38 cellular contexts compared by ENCODE assay signal in the genomic region with DNA sequence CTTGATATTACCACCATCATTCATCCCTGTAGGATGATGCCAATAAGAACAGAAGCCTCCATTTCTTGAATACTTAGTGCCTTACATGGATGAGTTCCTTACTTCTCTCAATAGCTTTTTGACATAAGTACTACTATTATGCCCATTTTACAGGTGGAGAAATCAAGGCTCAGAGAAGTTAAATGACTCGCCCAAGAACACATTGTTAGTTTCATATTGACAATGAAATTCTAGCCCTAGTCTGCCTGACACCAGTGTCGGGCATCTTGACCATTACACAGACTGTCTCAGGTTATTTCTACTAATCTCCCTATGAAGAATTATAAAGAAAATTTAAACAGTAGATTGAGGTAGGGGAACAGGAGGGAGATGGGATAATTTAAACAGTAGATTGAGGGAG.
"Had no signal": no experiment of that assay in that cellular context is flagged by ENCODE, and none has a peak within 500 bp of the region (broad histone marks: within the 10 kb centered on the region; RNA-seq: fewer than 3 reads in every experiment).

No MANE protein-coding gene starts in this region.

- FAIRE-seq: astrocyte, bronchial epithelial cell had no signal

- H3K27ac Mint-ChIP-seq: activated naive CD4-positive, alpha-beta T cell treated with anti-CD3 and anti-CD28 coated beads for 36 hours; activated naive CD4-positive, alpha-beta T cell treated with anti-CD3 and anti-CD28 coated beads, Interleukin-2, amount 10 ng/mL, durations not matched to agents 7 days and 5 days; activated naive CD4-positive, alpha-beta T cell treated with anti-CD3 and anti-CD28 coated beads, Interleukin-2, amount 50 U/mL, for 24 hours; activated naive CD4-positive, alpha-beta T cell treated with anti-CD3 and anti-CD28 coated beads, Interleukin-2, amount 50 U/mL, for 72 hours; activated naive CD8-positive, alpha-beta T cell; activated naive CD8-positive, alpha-beta T cell treated with anti-CD3 and anti-CD28 coated beads, Interleukin-2, amount 10 ng/mL, durations not matched to agents 7 days and 5 days; activated naive CD8-positive, alpha-beta T cell treated with anti-CD3 and anti-CD28 coated beads, Interleukin-2, amount 50 U/mL, for 24 hours; activated T-cell treated with anti-CD3 and anti-CD28 coated beads, Interleukin-2, amount 50 U/mL, for 24 hours; activated T-cell treated with anti-CD3 and anti-CD28 coated beads, Interleukin-2, amount 50 U/mL, for 72 hours; activated T-helper 1 cell treated with anti-CD3 and anti-CD28 coated beads, Interleukin-12 subunit alpha, Interleukin-12 subunit beta, Interleukin-2, Interleukin-4 antibody, amounts not matched to agents 30 ng/mL and 10 ng/mL and 1 ng/mL, durations not matched to agents 14 hours and 24 hours and 36 hours; activated T-helper 2 cell treated with anti-CD3 and anti-CD28 coated beads, Interferon-gamma antibody, Interleukin-2, Interleukin-4, amounts not matched to agents 10 μg/mL and 5 μg/mL and 100 μg/mL, durations not matched to agents 14 hours and 24 hours and 36 hours; brain had no signal

- H3K4me3 ChIP-seq: adrenal gland, ascending aorta, body of pancreas, breast epithelium, cardiac muscle cell had no signal

- H3K9me3 ChIP-seq: adrenal gland, ascending aorta, body of pancreas, breast epithelium had no signal

- H3K4me1 ChIP-seq: ascending aorta, body of pancreas, breast epithelium had no signal

- H3K27me3 ChIP-seq: adrenal gland, ascending aorta, body of pancreas, brain microvascular endothelial cell, breast epithelium had no signal

- H3K4me1 Mint-ChIP-seq: activated naive CD4-positive, alpha-beta T cell treated with anti-CD3 and anti-CD28 coated beads, Interleukin-2, amount 10 ng/mL, durations not matched to agents 7 days and 5 days; activated naive CD4-positive, alpha-beta T cell treated with anti-CD3 and anti-CD28 coated beads, Interleukin-2, amount 50 U/mL, for 24 hours; activated naive CD8-positive, alpha-beta T cell treated with anti-CD3 and anti-CD28 coated beads, Interleukin-2, amount 10 ng/mL, durations not matched to agents 7 days and 5 days; brain; central memory CD8-positive, alpha-beta T cell had no signal

- H3K9me3 Mint-ChIP-seq: activated naive CD4-positive, alpha-beta T cell treated with anti-CD3 and anti-CD28 coated beads for 36 hours; activated naive CD4-positive, alpha-beta T cell treated with anti-CD3 and anti-CD28 coated beads, Interleukin-2, amount 10 ng/mL, durations not matched to agents 7 days and 5 days; activated naive CD4-positive, alpha-beta T cell treated with anti-CD3 and anti-CD28 coated beads, Interleukin-2, amount 50 U/mL, for 24 hours; activated naive CD4-positive, alpha-beta T cell treated with anti-CD3 and anti-CD28 coated beads, Interleukin-2, amount 50 U/mL, for 72 hours; activated naive CD8-positive, alpha-beta T cell treated with anti-CD3 and anti-CD28 coated beads, Interleukin-2, amount 10 ng/mL, durations not matched to agents 7 days and 5 days; activated naive CD8-positive, alpha-beta T cell treated with anti-CD3 and anti-CD28 coated beads, Interleukin-2, amount 50 U/mL, for 24 hours; activated T-cell treated with anti-CD3 and anti-CD28 coated beads, Interleukin-2, amount 50 U/mL, for 24 hours; activated T-cell treated with anti-CD3 and anti-CD28 coated beads, Interleukin-2, amount 50 U/mL, for 4 hours; activated T-cell treated with anti-CD3 and anti-CD28 coated beads, Interleukin-2, amount 50 U/mL, for 72 hours; activated T-helper 1 cell treated with anti-CD3 and anti-CD28 coated beads, Interleukin-12 subunit alpha, Interleukin-12 subunit beta, Interleukin-2, Interleukin-4 antibody, amounts not matched to agents 30 ng/mL and 10 ng/mL and 1 ng/mL, durations not matched to agents 14 hours and 24 hours and 36 hours; activated T-helper 2 cell treated with anti-CD3 and anti-CD28 coated beads, Interferon-gamma antibody, Interleukin-2, Interleukin-4, amounts not matched to agents 10 μg/mL and 5 μg/mL and 100 μg/mL, durations not matched to agents 14 hours and 24 hours and 36 hours; central memory CD8-positive, alpha-beta T cell had no signal

- H3K27ac ChIP-seq: adrenal gland, ascending aorta, body of pancreas, brain microvascular endothelial cell, breast epithelium, cardiac muscle cell had no signal

- DNase-seq: activated effector memory CD4-positive, alpha-beta T cell treated with anti-CD3 and anti-CD28 coated beads, Interleukin-2, amount 50 U/mL, for 16 hours; activated effector memory CD4-positive, alpha-beta T cell treated with Interleukin-2 at 50 U/mL for 16 hours; activated gamma-delta T cell; activated gamma-delta T cell treated with Interleukin-2 at 50 U/mL for 16 hours; activated naive CD4-positive, alpha-beta T cell; activated naive CD4-positive, alpha-beta T cell treated with anti-CD3 and anti-CD28 coated beads for 36 hours; activated naive CD4-positive, alpha-beta T cell treated with anti-CD3 and anti-CD28 coated beads, Interleukin-2, amount 10 ng/mL, durations not matched to agents 7 days and 5 days; activated naive CD4-positive, alpha-beta T cell treated with anti-CD3 and anti-CD28 coated beads, Interleukin-2, amount 50 U/mL, for 16 hours; activated naive CD4-positive, alpha-beta T cell treated with Interleukin-2 at 50 U/mL for 16 hours; activated naive CD8-positive, alpha-beta T cell treated with anti-CD3 and anti-CD28 coated beads, Interleukin-2, amount 10 ng/mL, durations not matched to agents 7 days and 5 days; activated naive CD8-positive, alpha-beta T cell treated with anti-CD3 and anti-CD28 coated beads, Interleukin-2, amount 50 U/mL, for 24 hours; activated T-cell treated with anti-CD3 and anti-CD28 coated beads, Interleukin-2, amount 50 U/mL, for 1 hour; activated T-cell treated with anti-CD3 and anti-CD28 coated beads, Interleukin-2, amount 50 U/mL, for 24 hours; activated T-cell treated with anti-CD3 and anti-CD28 coated beads, Interleukin-2, amount 50 U/mL, for 4 hours; activated T-cell treated with anti-CD3 and anti-CD28 coated beads, Interleukin-2, amount 50 U/mL, for 48 hours; activated T-cell treated with anti-CD3 and anti-CD28 coated beads, Interleukin-2, amount 50 U/mL, for 72 hours; amniotic stem cell; amygdala; anterior cingulate cortex; aorta; body of pancreas; brain microvascular endothelial cell; caudate nucleus; central memory CD4-positive, alpha-beta T cell; cerebellar nuclear complex had no signal

- H3K36me3 ChIP-seq: adrenal gland, ascending aorta, brain microvascular endothelial cell, breast epithelium, cardiac muscle cell had no signal

- H3K4me3 Mint-ChIP-seq: activated naive CD4-positive, alpha-beta T cell treated with anti-CD3 and anti-CD28 coated beads for 36 hours; activated naive CD4-positive, alpha-beta T cell treated with anti-CD3 and anti-CD28 coated beads, Interleukin-2, amount 10 ng/mL, durations not matched to agents 7 days and 5 days; activated naive CD4-positive, alpha-beta T cell treated with anti-CD3 and anti-CD28 coated beads, Interleukin-2, amount 50 U/mL, for 24 hours; activated naive CD8-positive, alpha-beta T cell; activated naive CD8-positive, alpha-beta T cell treated with anti-CD3 and anti-CD28 coated beads, Interleukin-2, amount 10 ng/mL, durations not matched to agents 7 days and 5 days; activated naive CD8-positive, alpha-beta T cell treated with anti-CD3 and anti-CD28 coated beads, Interleukin-2, amount 50 U/mL, for 24 hours; activated T-cell treated with anti-CD3 and anti-CD28 coated beads, Interleukin-2, amount 50 U/mL, for 24 hours; activated T-cell treated with anti-CD3 and anti-CD28 coated beads, Interleukin-2, amount 50 U/mL, for 4 hours; activated T-cell treated with anti-CD3 and anti-CD28 coated beads, Interleukin-2, amount 50 U/mL, for 72 hours; activated T-helper 1 cell treated with anti-CD3 and anti-CD28 coated beads, Interleukin-12 subunit alpha, Interleukin-12 subunit beta, Interleukin-2, Interleukin-4 antibody, amounts not matched to agents 30 ng/mL and 10 ng/mL and 1 ng/mL, durations not matched to agents 14 hours and 24 hours and 36 hours; brain; central memory CD8-positive, alpha-beta T cell had no signal

- ATAC-seq: activated naive CD4-positive, alpha-beta T cell treated with anti-CD3 and anti-CD28 coated beads, Interleukin-2, amount 50 U/mL, for 72 hours; activated T-cell treated with anti-CD3 and anti-CD28 coated beads, Interleukin-2, amount 50 U/mL, for 4 hours; activated T-cell treated with anti-CD3 and anti-CD28 coated beads, Interleukin-2, amount 50 U/mL, for 72 hours; body of pancreas had no signal

- H3K36me3 Mint-ChIP-seq: activated naive CD4-positive, alpha-beta T cell treated with anti-CD3 and anti-CD28 coated beads, Interleukin-2, amount 10 ng/mL, durations not matched to agents 7 days and 5 days; activated naive CD4-positive, alpha-beta T cell treated with anti-CD3 and anti-CD28 coated beads, Interleukin-2, amount 50 U/mL, for 24 hours; activated naive CD4-positive, alpha-beta T cell treated with anti-CD3 and anti-CD28 coated beads, Interleukin-2, amount 50 U/mL, for 72 hours; activated naive CD8-positive, alpha-beta T cell; activated naive CD8-positive, alpha-beta T cell treated with anti-CD3 and anti-CD28 coated beads, Interleukin-2, amount 10 ng/mL, durations not matched to agents 7 days and 5 days; brain had no signal
